In the genomic region with DNA sequence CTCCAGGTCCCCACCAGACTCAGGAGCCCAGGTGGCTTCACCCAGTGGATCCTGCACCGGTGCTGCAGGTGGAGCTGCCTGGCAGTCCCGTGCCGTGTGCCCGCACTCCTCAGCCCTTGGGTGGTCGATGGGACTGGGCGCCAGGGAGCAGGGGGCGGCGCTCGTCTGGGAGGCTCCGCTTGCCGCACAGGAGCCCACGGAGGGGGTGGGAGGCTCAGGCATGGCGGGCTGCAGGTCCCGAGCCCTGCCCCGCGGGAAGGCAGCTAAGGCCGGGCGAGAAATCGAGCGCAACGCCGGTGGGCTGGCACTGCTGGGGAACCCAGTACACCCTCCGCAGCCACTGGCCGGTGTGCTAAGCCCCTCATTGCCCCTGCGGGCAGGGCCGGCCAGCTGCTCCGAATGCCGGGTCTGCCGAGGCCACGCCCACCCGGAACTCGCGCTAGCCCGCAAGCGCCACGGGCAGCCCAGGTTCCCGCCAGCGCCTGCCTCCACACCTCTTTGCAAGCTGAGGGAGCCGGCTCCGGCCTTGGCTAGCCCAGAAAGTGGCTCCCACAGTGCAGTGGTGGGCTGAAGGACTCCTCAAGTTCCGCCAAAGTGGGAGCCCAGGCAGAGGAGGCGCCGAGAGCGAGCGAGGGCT, we compare ENCODE assay signal across 7 cellular contexts.
DNase-seq lines count a peak whose midpoint lies in the region; ATAC-seq, FAIRE-seq and TF ChIP-seq lines count a peak whose summit lies in the region.
"Not testable (repeated sequence)": the region's sequence is repeated elsewhere in the genome, so short reads cannot be mapped to it uniquely, and the experiment has no call there.

No MANE protein-coding gene starts in this region.

- not testable (repeated sequence) for H3K4ac ChIP-seq in trophoblast cell (ENCODE audit: low read depth, low read length)

- H3K36me3 ChIP-seq in endodermal cell (ENCODE audit: control insufficient read depth, insufficient read depth, low read length); HepG2 (replicated peaks in 1 of 2; ENCODE audit: control insufficient read depth in 1 of 2, insufficient read depth in 2 of 2, low read length in 2 of 2); trophoblast cell (ENCODE audit: control insufficient read depth in 1 of 2, insufficient read depth in 2 of 2, low read length in 2 of 2): not testable (repeated sequence)

- not testable (repeated sequence) for H3K27me3 Mint-ChIP-seq in endodermal cell (ENCODE audit: insufficient read depth); type B pancreatic cell

- not testable (repeated sequence) for H2BK120ac ChIP-seq in trophoblast cell (ENCODE audit: insufficient read depth, low read length, poor library complexity)

- POLR2A ChIA-PET in HepG2 (lab: Yijun Ruan, JAX), result not testable (repeated sequence)

- not testable (repeated sequence) for TF ChIP-seq POLR2A in HepG2 (IDR thresholded peaks at IDR 0.05; ENCODE audit: insufficient read depth in 1 of 2, low read depth in 2 of 2, low read length in 2 of 2)

- not testable (repeated sequence) for H4K8ac ChIP-seq in trophoblast cell (ENCODE audit: low read depth, low read length)

- H3K4me3 Mint-ChIP-seq in endodermal cell, result peak overlapping the region; percentile 62
- peak overlapping the region; percentile 83 for H3K4me3 Mint-ChIP-seq in type B pancreatic cell

- H3K27ac ChIP-seq in endodermal cell (ENCODE audit: low read depth, low read length); HepG2 (ENCODE audit: extremely low read length, insufficient read depth, low read length); trophoblast cell (ENCODE audit: low read depth, low read length): not testable (repeated sequence)

- peaks cover 20% of the 10 kb centered on the region for H3K9me3 Mint-ChIP-seq in endodermal cell
- not testable (repeated sequence) for H3K9me3 Mint-ChIP-seq in type B pancreatic cell

- intact Hi-C loops in HepG2 (cut with micrococcal nuclease; ENCODE audit: unreplicated experiment), result not testable (repeated sequence)

- H3K4me1 ChIP-seq in endodermal cell (ENCODE audit: control insufficient read depth, insufficient read depth, low read length); HepG2 (ENCODE audit: insufficient read depth, low read length); trophoblast cell (ENCODE audit: control insufficient read depth in 1 of 2, insufficient read depth in 2 of 2, low read length in 2 of 2): not testable (repeated sequence)

- CTCF ChIA-PET in HepG2 (lab: Yijun Ruan, JAX; ENCODE audit: low intra/inter-chr PET ratio, low total read pairs), result not testable (repeated sequence)

- not testable (repeated sequence) for H3K18ac ChIP-seq in trophoblast cell (ENCODE audit: low read length)

- H3K27ac Mint-ChIP-seq in endodermal cell, result peak overlapping the region; percentile 48
- H3K27ac Mint-ChIP-seq in type B pancreatic cell, result not testable (repeated sequence)

- H3K14ac ChIP-seq in trophoblast cell (ENCODE audit: low read length), result not testable (repeated sequence)

- not testable (repeated sequence) for H3K9ac ChIP-seq in endodermal cell (ENCODE audit: extremely low read depth, low read length, poor library complexity, severe bottlenecking); HepG2 (ENCODE audit: insufficient read depth, low read depth, low read length); trophoblast cell (ENCODE audit: low read length)

- not testable (repeated sequence) for TF ChIP-seq CTCF in endodermal cell (conservative IDR thresholded peaks at IDR 0.05); HepG2 (CRISPR knock-in tag; IDR thresholded peaks at IDR 0.05); type B pancreatic cell (conservative IDR thresholded peaks at IDR 0.05)

- not testable (repeated sequence) for H4K20me1 ChIP-seq in HepG2 (ENCODE audit: insufficient read depth, low read length)

- ATAC-seq in HepG2, result not testable (repeated sequence)

- not testable (repeated sequence) for H3K4me1 Mint-ChIP-seq in endodermal cell; type B pancreatic cell (ENCODE audit: unreplicated experiment)

- H3K79me2 ChIP-seq in HepG2 (ENCODE audit: insufficient read depth, low read length); trophoblast cell (ENCODE audit: control insufficient read depth, insufficient read depth, low read length, poor library complexity): not testable (repeated sequence)

- TF ChIP-seq RAD21 in HepG2 (CRISPR knock-in tag; IDR thresholded peaks at IDR 0.05), result not testable (repeated sequence)

- DNase-seq in Daoy (ENCODE audit: low read depth) (peak; percentile 20), HT1080 (ENCODE audit: low read depth) (peak; percentile 66), NCI-H510A treated with DMSO at 0.1 percent for 48 hours (lab: John Stamatoyannopoulos, UW) (peak; percentile 17), trophoblast cell (peak; percentile 39 to 65)
- DNase-seq in endodermal cell; HepG2 (ENCODE audit: low spot score); type B pancreatic cell (ENCODE audit: extremely low spot score, unreplicated experiment): not testable (repeated sequence)

- not testable (repeated sequence) for H3K36me3 Mint-ChIP-seq in endodermal cell (ENCODE audit: low read depth); type B pancreatic cell

- FAIRE-seq in HepG2 (lab: Jason Lieb, UNC), result not testable (repeated sequence)

- H2AK5ac ChIP-seq in trophoblast cell (ENCODE audit: low read length), result not testable (repeated sequence)

- not testable (repeated sequence) for H2BK12ac ChIP-seq in trophoblast cell (ENCODE audit: low read length)

- H3K4me3 ChIP-seq in endodermal cell (ENCODE audit: low read length); HepG2 (replicated peaks in 1 of 3; ENCODE audit: insufficient read depth in 1 of 3, low read depth in 2 of 3, low read length in 3 of 3); trophoblast cell (ENCODE audit: low read depth, low read length): not testable (repeated sequence)

- H2AFZ ChIP-seq in HepG2 (ENCODE audit: low read length); trophoblast cell (ENCODE audit: insufficient read depth, low read length, poor library complexity): not testable (repeated sequence)

- in situ Hi-C loops in HepG2 (cut with HindIII; ENCODE audit: extremely low pct_ligation_motif_present, low pct_unique_long_range_greater_than_20kb), result not testable (repeated sequence)

- H4K12ac ChIP-seq in trophoblast cell (ENCODE audit: low read depth, low read length), result not testable (repeated sequence)

- H3K27me3 ChIP-seq in endodermal cell (ENCODE audit: control insufficient read depth, insufficient read depth, low read length, poor library complexity, severe bottlenecking); HepG2 (ENCODE audit: control insufficient read depth in 1 of 2, insufficient read depth in 2 of 2, low read length in 2 of 2); trophoblast cell (ENCODE audit: insufficient read depth, low read length): not testable (repeated sequence)

- not testable (repeated sequence) for H3K79me1 ChIP-seq in trophoblast cell (ENCODE audit: low read length)

- WGBS in endodermal cell (ENCODE audit: insufficient coverage in 1 of 2, insufficient read length in 1 of 2), 2 experiments, result 95 to 100% methylated on average over 19 to 45 of the region's 45 CpGs
- 97% methylated on average over 10 of the region's 45 CpGs for WGBS in HepG2 (ENCODE audit: low lambda C conversion rate)
- no CpG with 5 or more reads among the region's 45 CpGs for WGBS in trophoblast cell (ENCODE audit: extremely low coverage, insufficient coverage, insufficient read length)

- H3K4me2 ChIP-seq in HepG2 (ENCODE audit: low read depth, low read length); trophoblast cell (ENCODE audit: low read length): not testable (repeated sequence)

- not testable (repeated sequence) for H3K23ac ChIP-seq in trophoblast cell (ENCODE audit: low read length)

- TF ChIP-seq EP300 in HepG2 (IDR thresholded peaks at IDR 0.05; ENCODE audit: low read depth in 2 of 2, low read length in 2 of 2); HepG2 (CRISPR knock-in tag; IDR thresholded peaks at IDR 0.05; ENCODE audit: borderline replicate concordance): not testable (repeated sequence)

- H3K9me3 ChIP-seq in endodermal cell (ENCODE audit: control insufficient read depth, low read length); HepG2 (ENCODE audit: low read length); trophoblast cell (ENCODE audit: insufficient read depth, low read depth, low read length): not testable (repeated sequence)

- not testable (repeated sequence) for H2BK5ac ChIP-seq in trophoblast cell (ENCODE audit: low read depth, low read length, poor library complexity)

- H4K91ac ChIP-seq in trophoblast cell (ENCODE audit: low read depth, low read length), result not testable (repeated sequence)

- BruUV-seq in HepG2 (replicated peaks; lab: Mats Ljungman, UMichigan), result not testable (repeated sequence)

TF ChIP-seq in HepG2, 621 proteins besides CTCF, POLR2A, EP300 and RAD21:
- peak; percentile 32; the same call in 1 of the 2 replicates for TF ChIP-seq ZNF225 (CRISPR knock-in tag; IDR thresholded peaks at IDR 0.05)
